In genomic region chr4:102438396-102438795, GRCh38 we compare ENCODE assay signal across 13 cellular contexts.
DNase-seq lines count a peak whose midpoint lies in the region; ATAC-seq and TF ChIP-seq lines count a peak whose summit lies in the region.
"Had no signal": no experiment of that assay in that cellular context is flagged by ENCODE, and none has a peak within 500 bp of the region (broad histone marks: within the 10 kb centered on the region; RNA-seq: fewer than 3 reads in every experiment).

No MANE protein-coding gene starts in this region.

- no peaks in the 10 kb centered on the region for H3K9me3 ChIP-seq in osteoblast (ENCODE audit: low read depth, low read length)

- DNase-seq in NCI-H460 (ENCODE audit: extremely low read depth, low read depth): peak; percentile 62
- DNase-seq in osteoblast (ENCODE audit: insufficient read length, low spot score, missing footprints): no peak
- DNase-seq in activated CD4-positive, alpha-beta T cell treated with anti-CD3 and anti-CD28 coated beads for 4 hours: no peak
- DNase-seq in stimulated activated effector memory CD8-positive, alpha-beta T cell treated with anti-CD3 and anti-CD28 coated beads, Interleukin-12 subunit alpha, Interleukin-12 subunit beta, amount 100 ng/mL, for 72 hours (ENCODE audit: low spot score in 2 of 2): no peak
- DNase-seq in pons (ENCODE audit: low spot score): no peak
- DNase-seq: activated CD4-positive, alpha-beta T cell treated with anti-CD3 and anti-CD28 coated beads, Interleukin-2, amount 50 U/mL, for 4 hours; activated gamma-delta T cell; GDM1; Karpas-422 had no signal

- H3K4me1 ChIP-seq in osteoblast (ENCODE audit: insufficient read depth, low read length): peaks cover 13% of the 10 kb centered on the region

- no peak overlapping the region for H3K4me2 ChIP-seq in osteoblast (ENCODE audit: insufficient read depth, low read length)

- H3K27me3 Mint-ChIP-seq in dendritic cell treated with granulocyte-macrophage colony-stimulating factor and Interleukin-4, amounts not matched to agents 40 ng/mL and 50 ng/mL, for 4 days: no peaks in the 10 kb centered on the region

- no peak overlapping the region for H2AFZ ChIP-seq in osteoblast (ENCODE audit: low read length)

- H4K20me1 ChIP-seq in osteoblast (ENCODE audit: insufficient read depth, low read length): no peaks in the 10 kb centered on the region
- H4K20me1 ChIP-seq: BLaER1 treated with 17β-estradiol and CSF1 and Interleukin-3, amounts not matched to agents 10 nM and 100 nM had no signal

- no peak overlapping the region for H3K4me3 ChIP-seq in osteoblast (ENCODE audit: insufficient read depth, low read length)
- H3K4me3 ChIP-seq: BLaER1 treated with 17β-estradiol and CSF1 and Interleukin-3, amounts not matched to agents 10 nM and 100 nM had no signal

- TF ChIP-seq CTCF in C4-2B (conservative IDR thresholded peaks at IDR 0.05): no peak
- no peak for TF ChIP-seq CTCF in osteoblast (IDR thresholded peaks at IDR 0.05; ENCODE audit: extremely low read depth, low read depth, low read length)

- H3K79me2 ChIP-seq in osteoblast (ENCODE audit: insufficient read depth, low read length): no peaks in the 10 kb centered on the region

- intact Hi-C loops in dendritic cell treated with granulocyte-macrophage colony-stimulating factor and Interleukin-4, amounts not matched to agents 40 ng/mL and 50 ng/mL, for 4 days (cut with micrococcal nuclease): no loop called here

- H3K27ac ChIP-seq in C4-2B: peak overlapping the region; percentile 14; the same call in 1 of the 2 replicates
- peak overlapping the region; percentile 71 for H3K27ac ChIP-seq in osteoblast (ENCODE audit: low read depth, low read length)

- no peak for ATAC-seq in stimulated activated effector memory CD8-positive, alpha-beta T cell treated with anti-CD3 and anti-CD28 coated beads, Interleukin-12 subunit alpha, Interleukin-12 subunit beta, amount 100 ng/mL, for 72 hours
- ATAC-seq in GM18519 (IDR thresholded peaks at IDR 0.05; ENCODE audit: low FRiP score, unreplicated experiment): no peak

- no peak overlapping the region for H3K4me3 Mint-ChIP-seq in dendritic cell treated with granulocyte-macrophage colony-stimulating factor and Interleukin-4, amounts not matched to agents 40 ng/mL and 50 ng/mL, for 4 days
- H3K4me3 Mint-ChIP-seq in stimulated activated effector memory CD8-positive, alpha-beta T cell treated with anti-CD3 and anti-CD28 coated beads, Interleukin-12 subunit alpha, Interleukin-12 subunit beta, amount 100 ng/mL, for 72 hours: no peak overlapping the region

- peaks cover 23% of the 10 kb centered on the region for H3K4me1 Mint-ChIP-seq in dendritic cell treated with granulocyte-macrophage colony-stimulating factor and Interleukin-4, amounts not matched to agents 40 ng/mL and 50 ng/mL, for 4 days (ENCODE audit: low read depth)
- no peaks in the 10 kb centered on the region for H3K4me1 Mint-ChIP-seq in stimulated activated effector memory CD8-positive, alpha-beta T cell treated with anti-CD3 and anti-CD28 coated beads, Interleukin-12 subunit alpha, Interleukin-12 subunit beta, amount 100 ng/mL, for 72 hours

- peak overlapping the region; percentile 81 for H3K27ac Mint-ChIP-seq in dendritic cell treated with granulocyte-macrophage colony-stimulating factor and Interleukin-4, amounts not matched to agents 40 ng/mL and 50 ng/mL, for 4 days
- no peak overlapping the region for H3K27ac Mint-ChIP-seq in stimulated activated effector memory CD8-positive, alpha-beta T cell treated with anti-CD3 and anti-CD28 coated beads, Interleukin-12 subunit alpha, Interleukin-12 subunit beta, amount 100 ng/mL, for 72 hours

- H3K9me3 Mint-ChIP-seq in dendritic cell treated with granulocyte-macrophage colony-stimulating factor and Interleukin-4, amounts not matched to agents 40 ng/mL and 50 ng/mL, for 4 days: no peaks in the 10 kb centered on the region
- no peaks in the 10 kb centered on the region for H3K9me3 Mint-ChIP-seq in stimulated activated effector memory CD8-positive, alpha-beta T cell treated with anti-CD3 and anti-CD28 coated beads, Interleukin-12 subunit alpha, Interleukin-12 subunit beta, amount 100 ng/mL, for 72 hours

- no peaks in the 10 kb centered on the region for H3K36me3 ChIP-seq in osteoblast (ENCODE audit: insufficient read depth, low read length)
- H3K36me3 ChIP-seq: BLaER1 treated with 17β-estradiol and CSF1 and Interleukin-3, amounts not matched to agents 10 nM and 100 nM had no signal

- no peaks in the 10 kb centered on the region for H3K27me3 ChIP-seq in osteoblast (ENCODE audit: insufficient read depth, low read length)
- H3K27me3 ChIP-seq: BLaER1 treated with 17β-estradiol and CSF1 and Interleukin-3, amounts not matched to agents 10 nM and 100 nM had no signal

- no peaks in the 10 kb centered on the region for H3K36me3 Mint-ChIP-seq in dendritic cell treated with granulocyte-macrophage colony-stimulating factor and Interleukin-4, amounts not matched to agents 40 ng/mL and 50 ng/mL, for 4 days (ENCODE audit: low read depth)
- H3K36me3 Mint-ChIP-seq in stimulated activated effector memory CD8-positive, alpha-beta T cell treated with anti-CD3 and anti-CD28 coated beads, Interleukin-12 subunit alpha, Interleukin-12 subunit beta, amount 100 ng/mL, for 72 hours: no peaks in the 10 kb centered on the region
